ENCODE assay signal across 16 cellular contexts in the genomic region with DNA sequence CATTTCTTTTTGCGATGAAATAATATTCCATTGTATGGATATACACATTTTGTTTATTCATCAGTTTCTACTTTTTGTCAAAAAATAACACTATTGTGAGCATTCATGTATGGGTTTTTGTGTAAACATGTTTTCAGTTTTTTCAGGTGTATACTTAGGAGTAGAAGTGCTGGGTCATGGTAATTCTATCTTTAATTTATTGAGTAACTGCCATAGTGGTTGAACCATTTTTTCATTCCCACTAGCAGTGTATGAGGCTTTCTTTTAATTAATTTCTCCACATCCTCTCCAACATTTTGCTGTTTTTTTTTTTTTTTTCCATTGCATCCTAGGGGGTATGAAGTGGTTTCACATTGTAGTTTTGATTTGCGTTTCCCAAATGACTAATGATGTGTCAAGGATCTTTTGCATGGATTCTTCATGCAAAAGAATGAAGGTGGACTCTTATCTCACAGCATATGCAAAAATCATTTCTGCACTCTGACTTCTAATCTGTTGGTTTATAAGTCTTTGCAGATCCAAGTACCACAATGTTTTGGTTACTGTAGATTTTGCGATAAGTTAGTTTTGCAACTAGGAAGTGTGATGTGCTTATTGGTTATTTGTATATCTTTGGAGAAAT. TPM values are rescaled to one million over a fixed set of nuclear protein-coding genes. Genes with fewer than 3 reads are reported as not detected.
DNase-seq lines count a peak whose midpoint lies in the region; ATAC-seq and TF ChIP-seq lines count a peak whose summit lies in the region.
"Had no signal": no experiment of that assay in that cellular context is flagged by ENCODE, and none has a peak within 500 bp of the region (broad histone marks: within the 10 kb centered on the region; RNA-seq: fewer than 3 reads in every experiment).

No MANE protein-coding gene starts in this region.

- peak overlapping the region; percentile 42 for H3K4me3 Mint-ChIP-seq in activated T-helper 17 cell treated with anti-CD3 and anti-CD28 coated beads, Interleukin-2, amount 50 U/mL, for 72 hours
- no peak overlapping the region for H3K4me3 Mint-ChIP-seq in mesothelial cell of epicardium
- H3K4me3 Mint-ChIP-seq: IgD-negative memory B cell had no signal

- peak overlapping the region; percentile 80 for H3K27ac Mint-ChIP-seq in activated T-helper 17 cell treated with anti-CD3 and anti-CD28 coated beads, Interleukin-2, amount 50 U/mL, for 72 hours
- no peak overlapping the region for H3K27ac Mint-ChIP-seq in mesothelial cell of epicardium

- peaks cover 12% of the 10 kb centered on the region for H3K36me3 Mint-ChIP-seq in activated T-helper 17 cell treated with anti-CD3 and anti-CD28 coated beads, Interleukin-2, amount 50 U/mL, for 72 hours (ENCODE audit: low read depth)
- H3K36me3 Mint-ChIP-seq in mesothelial cell of epicardium = peaks cover 2% of the 10 kb centered on the region

- no peak overlapping the region for H3K27ac ChIP-seq in foreskin keratinocyte
- H3K27ac ChIP-seq: colonic mucosa had no signal

- H3K4me1 ChIP-seq in foreskin keratinocyte = peaks cover 23% of the 10 kb centered on the region
- H3K4me1 ChIP-seq: colonic mucosa had no signal

- peaks cover 36% of the 10 kb centered on the region for H3K4me1 Mint-ChIP-seq in activated T-helper 17 cell treated with anti-CD3 and anti-CD28 coated beads, Interleukin-2, amount 50 U/mL, for 72 hours
- no peaks in the 10 kb centered on the region for H3K4me1 Mint-ChIP-seq in mesothelial cell of epicardium

- DNase-seq in Daoy (ENCODE audit: low read depth) = peak; percentile 67
- DNase-seq in HT1080 (ENCODE audit: low read depth) = peak; percentile 87
- DNase-seq in foreskin keratinocyte = peak; percentile 46 to 65
- no peak for DNase-seq in mesothelial cell of epicardium (ENCODE audit: low spot score in 2 of 2, unreplicated experiment in 2 of 2)
- DNase-seq in hippocampal formation (lab: John Stamatoyannopoulos, UW) = no peak
- DNase-seq: activated naive CD4-positive, alpha-beta T cell treated with Interleukin-2 at 50 U/mL for 16 hours; colonic mucosa; islet precursor cell; NCI-H187 treated with DMSO at 0.1 percent for 48 hours; substantia nigra had no signal

- no peaks in the 10 kb centered on the region for H3K27me3 Mint-ChIP-seq in activated T-helper 17 cell treated with anti-CD3 and anti-CD28 coated beads, Interleukin-2, amount 50 U/mL, for 72 hours
- H3K27me3 Mint-ChIP-seq in mesothelial cell of epicardium (ENCODE audit: low read depth) = no peaks in the 10 kb centered on the region
- H3K27me3 Mint-ChIP-seq: IgD-negative memory B cell had no signal

- no peaks in the 10 kb centered on the region for H3K9me3 Mint-ChIP-seq in activated T-helper 17 cell treated with anti-CD3 and anti-CD28 coated beads, Interleukin-2, amount 50 U/mL, for 72 hours
- H3K9me3 Mint-ChIP-seq in mesothelial cell of epicardium = no peaks in the 10 kb centered on the region
- H3K9me3 Mint-ChIP-seq: IgD-negative memory B cell had no signal

- TF ChIP-seq CTCF in foreskin keratinocyte (conservative IDR thresholded peaks at IDR 0.05) (no peak), mesothelial cell of epicardium (IDR thresholded peaks at IDR 0.05; ENCODE audit: unreplicated experiment) (no peak)

- H3K27me3 ChIP-seq in foreskin keratinocyte = no peaks in the 10 kb centered on the region
- H3K27me3 ChIP-seq: colonic mucosa had no signal

- ATAC-seq in activated T-helper 17 cell treated with anti-CD3 and anti-CD28 coated beads, Interleukin-2, amount 50 U/mL, for 72 hours (replicated peaks) = peak; percentile 25
- ATAC-seq in foreskin keratinocyte = peak; percentile 94
- ATAC-seq in HG03521 (IDR thresholded peaks at IDR 0.05; ENCODE audit: unreplicated experiment) = no peak
- ATAC-seq in HG02623 (IDR thresholded peaks at IDR 0.05; ENCODE audit: unreplicated experiment) = no peak
- ATAC-seq: sciatic nerve, SK-N-SH treated with all-trans-retinoic acid at 6 μM for 48 hours had no signal

RNA-seq across cellular contexts. Expression of gene ATP2C1, which starts 12.6 kb away (rescaled TPM):
- 84.3 and 95.2 TPM in 2 replicates for total RNA-seq in Daoy (2014; rRNA removed; shearing (Covaris generic))
- total RNA-seq in HT1080 (2014; rRNA removed; shearing (Covaris generic)) = 56.9 and 84.4 TPM in 2 replicates
- polyA plus RNA-seq in HT1080 (2015; cell fraction: cytosol; rRNA removed) = 84.1 and 99.0 TPM in 2 replicates
- 152 and 203 TPM in 2 replicates for polyA plus RNA-seq in HT1080 (2015; cell fraction: nucleus; rRNA removed)
- total RNA-seq in activated T-helper 17 cell treated with anti-CD3 and anti-CD28 coated beads, Interleukin-2, amount 50 U/mL, for 72 hours = 10 to 100 TPM; 63.3 to 64.8 TPM
- total RNA-seq in foreskin keratinocyte (82.3 and 88.6 TPM in 2 replicates), mesothelial cell of epicardium (88.8 to 98.4 TPM (median 92.0 TPM) in 3 replicates)
- 36.2 and 47.5 TPM in 2 replicates for polyA plus RNA-seq in foreskin keratinocyte

Comparison
In these comparisons a context has a peak if more than half of its experiments do, and no peak if none do; other contexts are left out.
1. DNase-seq: peak in Daoy (single experiment), HT1080 (single experiment) and foreskin keratinocyte (2 of 2); none in mesothelial cell of epicardium (0 of 2) and hippocampal formation (0 of 2).
2. ATAC-seq: peak in activated T-helper 17 cell treated with anti-CD3 and anti-CD28 coated beads, Interleukin-2, amount 50 U/mL, for 72 hours (single experiment) and foreskin keratinocyte (single experiment); none in HG03521 (single experiment) and HG02623 (single experiment).